Comparison of ENCODE assay signal across 14 cellular contexts in genomic region chrY:22935977-22936746, GRCh38. TPM values are rescaled to one million over a fixed set of nuclear protein-coding genes. Genes with fewer than 3 reads are reported as not detected.
"Had no signal": no experiment of that assay in that cellular context is flagged by ENCODE, and none has a peak within 500 bp of the region (broad histone marks: within the 10 kb centered on the region; RNA-seq: fewer than 3 reads in every experiment).

No MANE protein-coding gene starts in this region.

RNA-seq across cellular contexts. Expression of gene BPY2, which starts 47.9 kb away (rescaled TPM):
- total RNA-seq: activated B cell treated with CpG ODN at 0.5 μM for 24 hours; activated CD4-positive, alpha-beta memory T cell treated with anti-CD3 and anti-CD28 coated beads for 36 hours; activated CD4-positive, alpha-beta memory T cell treated with anti-CD3 and anti-CD28 coated beads, Interleukin-2, amount 10 ng/mL, durations not matched to agents 7 days and 5 days; activated CD4-positive, alpha-beta T cell treated with anti-CD3 and anti-CD28 coated beads for 36 hours; activated CD4-positive, alpha-beta T cell treated with anti-CD3 and anti-CD28 coated beads, Interleukin-2, amount 10 ng/mL, durations not matched to agents 24 days and 14 days; activated CD4-positive, alpha-beta T cell treated with anti-CD3 and anti-CD28 coated beads, Interleukin-2, amount 10 ng/mL, durations not matched to agents 7 days and 5 days; activated CD8-positive, alpha-beta memory T cell treated with anti-CD3 and anti-CD28 coated beads for 36 hours; activated CD8-positive, alpha-beta memory T cell treated with anti-CD3 and anti-CD28 coated beads, Interleukin-2, amount 10 ng/mL, durations not matched to agents 7 days and 5 days; activated CD8-positive, alpha-beta T cell treated with anti-CD3 and anti-CD28 coated beads for 36 hours; activated CD8-positive, alpha-beta T cell treated with anti-CD3 and anti-CD28 coated beads, Interleukin-2, amount 10 ng/mL, durations not matched to agents 7 days and 5 days; T-helper 1 cell treated with Interleukin-12 subunit alpha and Interleukin-12 subunit beta and Interleukin-4 antibody, amounts not matched to agents 30 ng/mL and 1 ng/mL, for 36 hours; T-helper 17 cell; T-helper 2 cell treated with Interferon-gamma antibody and Interleukin-4, amounts not matched to agents 100 ng/mL and 5 ng/mL, for 36 hours; WTC11 had no signal
